9 cellular contexts compared by ENCODE assay signal in the genomic region with DNA sequence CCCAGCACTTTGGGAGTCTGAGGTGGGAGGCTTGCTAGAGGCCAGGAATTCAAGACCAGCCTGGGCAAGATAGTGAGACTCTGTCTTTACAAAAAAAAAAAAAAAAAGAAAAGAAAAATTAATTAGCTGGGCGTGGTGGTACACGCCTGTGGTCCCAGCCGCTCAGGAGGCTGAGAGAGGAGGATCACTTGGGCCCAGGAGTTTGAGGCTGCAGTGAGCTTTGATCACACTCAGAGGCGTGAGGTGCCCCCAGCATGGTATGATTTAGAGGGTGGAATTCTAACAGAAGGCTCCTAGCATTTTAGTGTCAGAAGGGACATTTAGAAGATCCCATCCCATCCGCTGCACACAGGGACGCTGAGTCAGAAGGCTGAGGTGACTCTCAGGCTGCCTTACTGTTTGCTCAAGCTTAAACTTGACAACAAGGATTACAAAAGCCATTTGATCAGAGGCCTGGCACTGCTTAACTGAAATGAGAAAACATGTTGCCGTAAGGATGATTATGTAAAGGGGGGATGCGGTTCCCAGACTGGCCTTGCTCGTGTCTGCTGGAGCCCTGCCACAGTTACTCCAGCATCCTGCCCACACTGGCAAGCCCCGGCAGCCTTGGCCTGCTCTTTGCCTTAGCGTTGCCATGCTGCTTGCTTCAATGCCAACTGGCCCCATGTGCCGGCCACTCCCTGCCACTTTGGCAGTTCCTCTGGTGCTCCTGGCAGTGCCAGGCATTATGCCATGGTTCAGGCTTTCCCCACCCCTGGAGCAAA. TPM values are rescaled to one million over a fixed set of nuclear protein-coding genes. Genes with fewer than 3 reads are reported as not detected.
DNase-seq lines count a peak whose midpoint lies in the region; ATAC-seq and TF ChIP-seq lines count a peak whose summit lies in the region.
"Had no signal": no experiment of that assay in that cellular context is flagged by ENCODE, and none has a peak within 500 bp of the region (broad histone marks: within the 10 kb centered on the region; RNA-seq: fewer than 3 reads in every experiment).

No MANE protein-coding gene starts in this region.

- BruUV-seq in mammary epithelial cell (replicated peaks; lab: Mats Ljungman, UMichigan): no TSS peak

- H3K4me1 ChIP-seq in mammary epithelial cell (ENCODE audit: insufficient read depth, low read length): peaks cover 14% of the 10 kb centered on the region
- H3K4me1 ChIP-seq in right lobe of liver: peaks cover 0 to 7% (median 3%) of the 10 kb centered on the region in 4 donors
- H3K4me1 ChIP-seq in uterus: no peaks in the 10 kb centered on the region

- CTCF ChIA-PET in mammary epithelial cell (lab: Charles Lee; ENCODE audit: low non-redundant PET): no interaction called here

- DNase-seq in NOMO-1 treated with DMSO at 0.1 percent for 48 hours (lab: John Stamatoyannopoulos, UW; ENCODE audit: unreplicated experiment): peak; percentile 8
- DNase-seq in NOMO-1 treated with dmso at 0.1 percent for 144 hours (lab: John Stamatoyannopoulos, UW; ENCODE audit: unreplicated experiment): no peak
- DNase-seq in mammary epithelial cell: peak; percentile 84
- DNase-seq in right lobe of liver: peak; percentile 90 to 94 (median 94)
- DNase-seq in uterus: peak; percentile 34 to 48
- DNase-seq in HUDEP-2 (lab: John Stamatoyannopoulos, UW; ENCODE audit: unreplicated experiment in 76 of 76): no peak
- no peak for DNase-seq in KG1 (lab: John Stamatoyannopoulos, UW)
- DNase-seq: activated T-cell treated with anti-CD3 and anti-CD28 coated beads, Interleukin-2, amount 50 U/mL, for 48 hours had no signal

- TF ChIP-seq CTCF in mammary epithelial cell (conservative IDR thresholded peaks at IDR 0.05 in 1 of 2, IDR thresholded peaks at IDR 0.05 in 1 of 2; ENCODE audit: extremely low read depth in 1 of 2, insufficient read depth in 1 of 2, low read depth in 1 of 2, low read length in 2 of 2) (no peak), right lobe of liver (IDR thresholded peaks at IDR 0.05) (no peak), uterus (IDR thresholded peaks at IDR 0.05) (no peak)

- H3K4me2 ChIP-seq in mammary epithelial cell (ENCODE audit: insufficient read depth, low read depth, low read length): peak overlapping the region; percentile 34

- H3K27ac ChIP-seq in mammary epithelial cell (ENCODE audit: insufficient read depth, low read depth, low read length): no peak overlapping the region
- H3K27ac ChIP-seq in right lobe of liver: peak overlapping the region in 2 of 3 donors; percentile 2 to 26
- no peak overlapping the region for H3K27ac ChIP-seq in uterus

- no peaks in the 10 kb centered on the region for H3K79me2 ChIP-seq in mammary epithelial cell (ENCODE audit: insufficient read depth, low read length)

- TF ChIP-seq POLR2A in right lobe of liver (IDR thresholded peaks at IDR 0.05) (no peak), uterus (IDR thresholded peaks at IDR 0.05) (no peak)

- ATAC-seq in right lobe of liver (peak; percentile 87 to 95 (median 90)), HG02973 (IDR thresholded peaks at IDR 0.05; ENCODE audit: unreplicated experiment) (no peak)

- H3K9me3 ChIP-seq in mammary epithelial cell (replicated peaks; ENCODE audit: insufficient read depth, low read length) (no peaks in the 10 kb centered on the region), right lobe of liver (no peaks in the 10 kb centered on the region), uterus (no peaks in the 10 kb centered on the region)

- in situ Hi-C loops in mammary epithelial cell (cut with MboI; ENCODE audit: low sequenced_read_pairs in 2 of 2): loop anchor here in 1 of 2 donors (5.0 kb wide), 1 partner anchor 34 kb away; no protein-coding TSS in a partner anchor

- no peak overlapping the region for H3K4me3 ChIP-seq in mammary epithelial cell (replicated peaks in 1 of 3; ENCODE audit: insufficient read depth in 1 of 3, low read depth in 2 of 3, low read length in 3 of 3)
- H3K4me3 ChIP-seq in right lobe of liver: no peak overlapping the region
- no peak overlapping the region for H3K4me3 ChIP-seq in uterus

- dilution Hi-C loops in mammary epithelial cell (cut with HindIII; ENCODE audit: low sequenced_read_pairs): no loop called here

- H4K20me1 ChIP-seq in mammary epithelial cell (ENCODE audit: insufficient read depth, low read length): no peaks in the 10 kb centered on the region

- intact Hi-C loops in mammary epithelial cell (cut with micrococcal nuclease): loop anchor here (2.0 kb wide), 1 partner anchor 45 kb away; a partner anchor contains a TSS
- intact Hi-C loops in right lobe of liver (cut with DNase I): no loop called here
- intact Hi-C loops in uterus (cut with DNase I; ENCODE audit: low total_unique reads): no loop called here

- peak overlapping the region; percentile 19 for H2AFZ ChIP-seq in mammary epithelial cell (ENCODE audit: low read depth, low read length)

- no peaks in the 10 kb centered on the region for H3K27me3 ChIP-seq in mammary epithelial cell (ENCODE audit: insufficient read depth, low read length)
- H3K27me3 ChIP-seq in right lobe of liver: no peaks in the 10 kb centered on the region
- no peaks in the 10 kb centered on the region for H3K27me3 ChIP-seq in uterus

- H3K36me3 ChIP-seq in mammary epithelial cell (ENCODE audit: insufficient read depth, low read length) (no peaks in the 10 kb centered on the region), right lobe of liver (no peaks in the 10 kb centered on the region), uterus (no peaks in the 10 kb centered on the region)

- no peak overlapping the region for H3K9ac ChIP-seq in mammary epithelial cell (ENCODE audit: insufficient read depth, low read length)

- 24% methylated on average over 12 of the region's 12 CpGs for WGBS in mammary epithelial cell (ENCODE audit: low coverage, missing lambda C conversion rate)
- 38% methylated on average over 10 of the region's 12 CpGs for WGBS in right lobe of liver (ENCODE audit: insufficient coverage, low coverage, low lambda C conversion rate, missing lambda C conversion rate)

RNA-seq across cellular contexts. Expression of a gene that starts 45.6 kb away (rescaled TPM):
- total RNA-seq in mammary epithelial cell (10 to 100 TPM; 29.0 to 41.8 TPM), right lobe of liver (10 to 100 TPM in 4 of 6 experiments, 1 to 10 TPM in 2; 7.2 to 21.7 (median 12.4) TPM), uterus (10 to 100 TPM in 2 of 4 donors, 1 to 10 TPM in 2; 6.9 to 36.6 (median 12.7) TPM)
- polyA plus RNA-seq in mammary epithelial cell: 7.0 TPM
- polyA minus RNA-seq in mammary epithelial cell: 18.3 TPM

Comparison
In these comparisons a context has a peak if more than half of its experiments do, and no peak if none do; other contexts are left out.
1. DNase-seq: peak in NOMO-1 treated with DMSO at 0.1 percent for 48 hours (single experiment), mammary epithelial cell (single experiment), right lobe of liver (3 of 3) and uterus (2 of 2); none in NOMO-1 treated with dmso at 0.1 percent for 144 hours (single experiment), HUDEP-2 (0 of 76) and KG1 (single experiment).
2. H3K27ac ChIP-seq: peak in right lobe of liver (2 of 3); none in mammary epithelial cell (single experiment) and uterus (0 of 2).